In genomic region chr16:12535535-12536411, GRCh38 we compare ENCODE assay signal across 8 cellular contexts.
DNase-seq lines count a peak whose midpoint lies in the region; ATAC-seq, FAIRE-seq and TF ChIP-seq lines count a peak whose summit lies in the region.

No MANE protein-coding gene starts in this region.

- H3K79me1 ChIP-seq in H1 (ENCODE audit: low read depth, low read length) = no peaks in the 10 kb centered on the region; the same call in 1 of the 2 replicates

- H3K4ac ChIP-seq in H1 (replicated peaks; ENCODE audit: insufficient read length, low read depth, low read length) = no peak overlapping the region

- H3K27me3 ChIP-seq in H1 (replicated peaks in 1 of 4; ENCODE audit: control insufficient read depth in 3 of 4, extremely low read depth in 1 of 4, insufficient read depth in 3 of 4, low read length in 3 of 4) = no peaks in the 10 kb centered on the region

- H4K20me1 ChIP-seq in H1 (replicated peaks in 1 of 2; ENCODE audit: control insufficient read depth in 1 of 2, insufficient read depth in 2 of 2, low read length in 2 of 2) = no peaks in the 10 kb centered on the region

- no peak overlapping the region for H3K9ac ChIP-seq in H1 (replicated peaks in 1 of 4; ENCODE audit: extremely low read depth in 1 of 4, low read depth in 3 of 4, low read length in 3 of 4)

- 88% methylated on average over 17 of the region's 17 CpGs; no CpG with 5 or more reads in 1 of the 2 experiments for WGBS in H1 (ENCODE audit: extremely low coverage in 1 of 2, insufficient coverage in 1 of 2, insufficient read length in 1 of 2, insufficient replicate concordance in 2 of 2, low coverage in 1 of 2, low lambda C conversion rate in 2 of 2, missing lambda C conversion rate in 1 of 2), 2 experiments

- H3K4me1 ChIP-seq in H1 (replicated peaks in 1 of 4; ENCODE audit: control insufficient read depth in 3 of 4, insufficient read depth in 4 of 4, low read length in 3 of 4) = peaks cover 0 to 3% (median 0%) of the 10 kb centered on the region in 4 experiments; a peak in 1 of 7 replicates

- TF ChIP-seq CTCF in GM12865 (IDR thresholded peaks at IDR 0.05; ENCODE audit: insufficient read depth, low read depth, low read length, missing control alignments) (peak; percentile 24), H1 (IDR thresholded peaks at IDR 0.05; ENCODE audit: control extremely low read depth in 1 of 3, insufficient read depth in 1 of 3, low read depth in 1 of 3, low read length in 3 of 3) (no peak; a peak in 1 of 4 replicates)

- no peak overlapping the region for H2BK15ac ChIP-seq in H1 (ENCODE audit: low read length)

- intact Hi-C loops in head of caudate nucleus (cut with DNase I) = no loop called here

- no peak for TF ChIP-seq EP300 in H1 (IDR thresholded peaks at IDR 0.05; ENCODE audit: borderline replicate concordance in 1 of 2, low read depth in 2 of 2, low read length in 2 of 2)

- DNase-seq in GM12865 (ENCODE audit: low read depth) = peak; percentile 95
- DNase-seq in H1 (ENCODE audit: low read depth in 1 of 2, low spot score in 2 of 2) = peak in 1 of 2 experiments; percentile 53
- DNase-seq in head of caudate nucleus = no peak
- no peak for DNase-seq in DMS 273 treated with DMSO at 0.1 percent for 48 hours (lab: John Stamatoyannopoulos, UW)
- no peak for DNase-seq in NOMO-1 treated with DMSO at 0.1 percent for 48 hours (lab: John Stamatoyannopoulos, UW; ENCODE audit: unreplicated experiment)
- DNase-seq in NCI-H187 treated with DMSO at 0.1 percent for 48 hours (lab: John Stamatoyannopoulos, UW) = no peak

- H3K18ac ChIP-seq in H1 (ENCODE audit: extremely low read depth, low read length) = no peak overlapping the region

- no peaks in the 10 kb centered on the region for H3K23me2 ChIP-seq in H1 (ENCODE audit: low read depth, low read length)

- no peak overlapping the region for H2BK5ac ChIP-seq in H1 (ENCODE audit: low read depth, low read length)

- ATAC-seq in GM21447 (IDR thresholded peaks at IDR 0.05; ENCODE audit: unreplicated experiment) (peak; percentile 63), HG03558 (IDR thresholded peaks at IDR 0.05; ENCODE audit: extremely low read depth, unreplicated experiment) (peak; percentile 62)

- H3K36me3 ChIP-seq in H1 (ENCODE audit: control insufficient read depth in 2 of 4, insufficient read depth in 4 of 4, low read length in 3 of 4) = no peaks in the 10 kb centered on the region

- H4K5ac ChIP-seq in H1 (ENCODE audit: insufficient read length, low read depth, low read length) = no peak overlapping the region

- CTCF ChIA-PET in H1 (lab: Charles Lee; ENCODE audit: partially characterized antibody) = interaction anchor here (0.7 to 1.8 kb wide), 6 partner anchors 9 to 1231 kb away, joined by 3 to 4 read pairs (median 4); no protein-coding TSS in a partner anchor

- H3K9me3 ChIP-seq in H1 (ENCODE audit: insufficient read depth in 2 of 2, low read depth in 1 of 2, low read length in 1 of 2) = no peaks in the 10 kb centered on the region

- H3K23ac ChIP-seq in H1 (ENCODE audit: insufficient read length) = no peak overlapping the region

- H3K79me2 ChIP-seq in H1 (ENCODE audit: control insufficient read depth in 1 of 2, insufficient read depth in 2 of 2, low read length in 2 of 2) = no peaks in the 10 kb centered on the region

- POLR2A ChIA-PET in H1 (lab: Charles Lee; ENCODE audit: partially characterized antibody) = no interaction called here

- H4K91ac ChIP-seq in H1 (replicated peaks; ENCODE audit: insufficient read length, low read length) = no peak overlapping the region

- no peak overlapping the region for H2AFZ ChIP-seq in H1 (ENCODE audit: low read length)

- no peak overlapping the region for H3K56ac ChIP-seq in H1 (replicated peaks; ENCODE audit: insufficient read length, low read depth, low read length)

- H3K4me3 ChIP-seq in GM12865 (ENCODE audit: low read depth, low read length) = no peak overlapping the region; the same call in 1 of the 2 replicates
- H3K4me3 ChIP-seq in H1 (ENCODE audit: extremely low read depth in 1 of 4, insufficient read depth in 2 of 4, low read depth in 3 of 4, low read length in 4 of 4) = no peak overlapping the region

- H2BK120ac ChIP-seq in H1 (replicated peaks; ENCODE audit: low read depth, low read length) = no peak overlapping the region

- H4K8ac ChIP-seq in H1 (ENCODE audit: extremely low read depth, insufficient read depth, low read length) = no peak overlapping the region

- FAIRE-seq in H1 (lab: Jason Lieb, UNC) = no peak

- H2BK20ac ChIP-seq in H1 (ENCODE audit: low read length) = no peak overlapping the region

- no peak overlapping the region for H2BK12ac ChIP-seq in H1 (ENCODE audit: low read depth, low read length)

- no peak overlapping the region for H3K27ac ChIP-seq in H1 (ENCODE audit: low read depth, low read length)

- H3K4me2 ChIP-seq in H1 (ENCODE audit: insufficient read depth in 1 of 2, low read depth in 2 of 2, low read length in 2 of 2) = no peak overlapping the region

- no peak overlapping the region for H2AK5ac ChIP-seq in H1 (ENCODE audit: low read depth, low read length)

- TF ChIP-seq POLR2A in H1 (IDR thresholded peaks at IDR 0.05; ENCODE audit: control extremely low read depth in 1 of 2, low read depth in 2 of 2, low read length in 2 of 2) = no peak

- TF ChIP-seq RAD21 in H1 (IDR thresholded peaks at IDR 0.05 in 1 of 2, conservative IDR thresholded peaks at IDR 0.05 in 1 of 2; ENCODE audit: low read depth in 2 of 2, low read length in 2 of 2) = peak; percentile 10 to 49; a peak in 3 of 4 replicates

- no peak overlapping the region for H3K14ac ChIP-seq in H1 (ENCODE audit: insufficient read length)

TF ChIP-seq in H1, 55 proteins besides CTCF, POLR2A, EP300 and RAD21:
- TF ChIP-seq YY1 (IDR thresholded peaks at IDR 0.05; ENCODE audit: low read depth, low read length) = peak; percentile 61; the same call in 1 of the 2 replicates
- TF ChIP-seq GABPA (IDR thresholded peaks at IDR 0.05; ENCODE audit: borderline replicate concordance, insufficient read depth, low read length) = 0 out of 2 replicates have a peak, but pooled peaks have one; percentile 19
- no peak for TF ChIP-seq POLR2AphosphoS5 (IDR thresholded peaks at IDR 0.05; ENCODE audit: low read depth, low read length)
- no peak for TF ChIP-seq KDM4A (IDR thresholded peaks at IDR 0.05; ENCODE audit: low read depth, low read length, severe bottlenecking)
